In genomic region chr4:102825261-102826071, GRCh38 we compare ENCODE assay signal across 9 cellular contexts. TPM values are rescaled to one million over a fixed set of nuclear protein-coding genes. Genes with fewer than 3 reads are reported as not detected.
DNase-seq lines count a peak whose midpoint lies in the region; ATAC-seq and TF ChIP-seq lines count a peak whose summit lies in the region.
"Had no signal": no experiment of that assay in that cellular context is flagged by ENCODE, and none has a peak within 500 bp of the region (broad histone marks: within the 10 kb centered on the region; RNA-seq: fewer than 3 reads in every experiment).

No MANE protein-coding gene starts in this region.

- peak overlapping the region; percentile 86 for H3K4me3 ChIP-seq in AG04449 (ENCODE audit: low read depth, low read length)

- ATAC-seq in stimulated activated memory B cell treated with anti-CD40 and anti-IgM and Interleukin-4, amounts not matched to agents 10 μg/mL and 1 μg/mL and 100 μg/mL, for 72 hours: no peak
- ATAC-seq: stimulated activated effector memory CD8-positive, alpha-beta T cell treated with anti-CD3 and anti-CD28 coated beads, Interleukin-12 subunit alpha, Interleukin-12 subunit beta, amount 100 ng/mL, for 72 hours had no signal

- no peak overlapping the region for H3K27ac Mint-ChIP-seq in stimulated activated memory B cell treated with anti-CD40 and anti-IgM and Interleukin-4, amounts not matched to agents 10 μg/mL and 1 μg/mL and 100 μg/mL, for 72 hours
- H3K27ac Mint-ChIP-seq: stimulated activated effector memory CD8-positive, alpha-beta T cell treated with anti-CD3 and anti-CD28 coated beads, Interleukin-12 subunit alpha, Interleukin-12 subunit beta, amount 100 ng/mL, for 72 hours had no signal

- no peak for DNase-seq in AG04449 (ENCODE audit: low read depth, low spot score)
- DNase-seq in GF-D8 (lab: John Stamatoyannopoulos, UW): peak; percentile 57
- peak; percentile 44 to 74 for DNase-seq in NCI-H446 (lab: John Stamatoyannopoulos, UW)
- DNase-seq in activated T-cell treated with anti-CD3 and anti-CD28 coated beads for 4 hours: peak; percentile 25
- peak; percentile 68 for DNase-seq in fibroblast of the conjunctiva (ENCODE audit: low read depth)
- peak; percentile 18 for DNase-seq in occipital lobe (lab: John Stamatoyannopoulos, UW)
- no peak for DNase-seq in GM13976 (ENCODE audit: low spot score)

- H3K4me1 Mint-ChIP-seq in stimulated activated memory B cell treated with anti-CD40 and anti-IgM and Interleukin-4, amounts not matched to agents 10 μg/mL and 1 μg/mL and 100 μg/mL, for 72 hours: peaks cover 39% of the 10 kb centered on the region

- CTCF ChIA-PET in AG04449 (lab: Yijun Ruan, JAX): interaction anchor here (4.6 to 4.7 kb wide), 2 partner anchors 9 to 205 kb away, joined by 21 to 38 read pairs; no protein-coding TSS in a partner anchor

- POLR2A ChIA-PET in AG04449 (lab: Yijun Ruan, JAX): interaction anchor here (2.5 to 4.5 kb wide), 3 partner anchors 9 to 205 kb away, joined by 9 to 54 read pairs (median 37); no protein-coding TSS in a partner anchor

- in situ Hi-C loops in GM13976 (cut with MboI; ENCODE audit: low sequenced_read_pairs, unreplicated experiment): no loop called here

- no peaks in the 10 kb centered on the region for H3K9me3 Mint-ChIP-seq in stimulated activated memory B cell treated with anti-CD40 and anti-IgM and Interleukin-4, amounts not matched to agents 10 μg/mL and 1 μg/mL and 100 μg/mL, for 72 hours
- H3K9me3 Mint-ChIP-seq: stimulated activated effector memory CD8-positive, alpha-beta T cell treated with anti-CD3 and anti-CD28 coated beads, Interleukin-12 subunit alpha, Interleukin-12 subunit beta, amount 100 ng/mL, for 72 hours had no signal

- no peak overlapping the region for H3K4me3 Mint-ChIP-seq in stimulated activated memory B cell treated with anti-CD40 and anti-IgM and Interleukin-4, amounts not matched to agents 10 μg/mL and 1 μg/mL and 100 μg/mL, for 72 hours
- H3K4me3 Mint-ChIP-seq: stimulated activated effector memory CD8-positive, alpha-beta T cell treated with anti-CD3 and anti-CD28 coated beads, Interleukin-12 subunit alpha, Interleukin-12 subunit beta, amount 100 ng/mL, for 72 hours had no signal

- H3K27me3 Mint-ChIP-seq in stimulated activated memory B cell treated with anti-CD40 and anti-IgM and Interleukin-4, amounts not matched to agents 10 μg/mL and 1 μg/mL and 100 μg/mL, for 72 hours: no peaks in the 10 kb centered on the region

- TF ChIP-seq CTCF in AG04449 (IDR thresholded peaks at IDR 0.05; ENCODE audit: insufficient read depth, low read length, missing control alignments): no peak
- TF ChIP-seq CTCF in GM13976 (IDR thresholded peaks at IDR 0.05; ENCODE audit: borderline replicate concordance, control extremely low read depth, extremely low read depth, insufficient read depth, missing control alignments): no peak

- peaks cover 15% of the 10 kb centered on the region for H3K36me3 Mint-ChIP-seq in stimulated activated memory B cell treated with anti-CD40 and anti-IgM and Interleukin-4, amounts not matched to agents 10 μg/mL and 1 μg/mL and 100 μg/mL, for 72 hours
- H3K36me3 Mint-ChIP-seq: stimulated activated effector memory CD8-positive, alpha-beta T cell treated with anti-CD3 and anti-CD28 coated beads, Interleukin-12 subunit alpha, Interleukin-12 subunit beta, amount 100 ng/mL, for 72 hours had no signal

RNA-seq across cellular contexts. Expression of gene UBE2D3, which starts 1.9 kb away (rescaled TPM):
- total RNA-seq in occipital lobe: 288 TPM

RNA-seq across cellular contexts. Expression of gene CISD2, which starts 43.3 kb away (rescaled TPM):
- total RNA-seq in occipital lobe: 54.3 TPM

Comparison
In these comparisons a context has a peak if more than half of its experiments do, and no peak if none do; other contexts are left out.
1. DNase-seq: peak in GF-D8 (single experiment), NCI-H446 (2 of 2), activated T-cell treated with anti-CD3 and anti-CD28 coated beads for 4 hours (single experiment), fibroblast of the conjunctiva (single experiment) and occipital lobe (single experiment); none in AG04449 (single experiment) and GM13976 (single experiment).